ENCODE assay signal across 10 cellular contexts in genomic region chr3:176919836-176920760, GRCh38.
A peak's percentile ranks its signal among the peaks of the same experiment; 100 is the strongest.
DNase-seq lines count a peak whose midpoint lies in the region; ATAC-seq and TF ChIP-seq lines count a peak whose summit lies in the region.
"Had no signal": no experiment of that assay in that cellular context is flagged by ENCODE, and none has a peak within 500 bp of the region (broad histone marks: within the 10 kb centered on the region; RNA-seq: fewer than 3 reads in every experiment).

No MANE protein-coding gene starts in this region.

- no peak overlapping the region for H3K4me3 ChIP-seq in coronary artery

- no peak for TF ChIP-seq CTCF in coronary artery (IDR thresholded peaks at IDR 0.05)

- H3K27ac ChIP-seq in substantia nigra (ENCODE audit: low read depth, low read length, poor library complexity, severe bottlenecking) (no peak overlapping the region), coronary artery (no peak overlapping the region)

- ATAC-seq in left colon (peak; percentile 49), SK-N-SH treated with all-trans-retinoic acid at 6 μM for 48 hours (no peak), GM21528 (IDR thresholded peaks at IDR 0.05; ENCODE audit: low FRiP score, unreplicated experiment) (no peak)
- ATAC-seq: right cardiac atrium had no signal

- DNase-seq in COLO668 (lab: John Stamatoyannopoulos, UW; ENCODE audit: unreplicated experiment) (peak; percentile 83), NCI-H146 treated with DMSO at 0.1 percent for 48 hours (lab: John Stamatoyannopoulos, UW; ENCODE audit: unreplicated experiment) (peak; percentile 92), amniotic epithelial cell (ENCODE audit: low read depth) (peak; percentile 68), left colon (peak in 1 of 2 donors; percentile 9), substantia nigra (lab: John Stamatoyannopoulos, UW) (no peak), coronary artery (ENCODE audit: low spot score) (no peak)
- DNase-seq: activated CD4-positive, alpha-beta T cell treated with anti-CD3 and anti-CD28 coated beads for 4 hours; right cardiac atrium had no signal

- intact Hi-C loops in left colon (cut with DNase I, micrococcal nuclease) = no loop called here

TF ChIP-seq in SK-N-SH treated with all-trans-retinoic acid at 6 μM for 48 hours, 23 proteins besides CTCF, POLR2A, EP300 and RAD21:
- TF ChIP-seq CREB5 (CRISPR knock-in tag; IDR thresholded peaks at IDR 0.05; ENCODE audit: low read depth) (no peak), PPARA (CRISPR knock-in tag; IDR thresholded peaks at IDR 0.05; ENCODE audit: borderline replicate concordance) (no peak), RARB (CRISPR knock-in tag; IDR thresholded peaks at IDR 0.05) (no peak), ESRRG (CRISPR knock-in tag; IDR thresholded peaks at IDR 0.05) (no peak), ZFP30 (CRISPR knock-in tag; IDR thresholded peaks at IDR 0.05) (no peak), ZNF565 (CRISPR knock-in tag; conservative IDR thresholded peaks at IDR 0.05; ENCODE audit: low read depth) (no peak), PATZ1 (CRISPR knock-in tag; IDR thresholded peaks at IDR 0.05; ENCODE audit: borderline replicate concordance) (no peak), OSR1 (CRISPR knock-in tag; IDR thresholded peaks at IDR 0.05) (no peak), TSHZ2 (CRISPR knock-in tag; IDR thresholded peaks at IDR 0.05) (no peak), POU6F1 (CRISPR knock-in tag; IDR thresholded peaks at IDR 0.05; ENCODE audit: borderline replicate concordance, low read depth) (no peak), TOX (CRISPR knock-in tag; IDR thresholded peaks at IDR 0.05; ENCODE audit: borderline replicate concordance) (no peak), ZC3H10 (CRISPR knock-in tag; IDR thresholded peaks at IDR 0.05) (no peak), GLIS3 (CRISPR knock-in tag; IDR thresholded peaks at IDR 0.05) (no peak), CSDC2 (CRISPR knock-in tag; IDR thresholded peaks at IDR 0.05) (no peak), ZNF70 (CRISPR knock-in tag; IDR thresholded peaks at IDR 0.05) (no peak), SNAI2 (CRISPR knock-in tag; IDR thresholded peaks at IDR 0.05) (no peak), ZNF8 (CRISPR knock-in tag; IDR thresholded peaks at IDR 0.05) (no peak), TCF4 (CRISPR knock-in tag; IDR thresholded peaks at IDR 0.05; ENCODE audit: borderline replicate concordance) (no peak), ISL1 (CRISPR knock-in tag; IDR thresholded peaks at IDR 0.05) (no peak), BACH2 (CRISPR knock-in tag; IDR thresholded peaks at IDR 0.05; ENCODE audit: borderline replicate concordance) (no peak)

Comparison
In these comparisons a context has a peak if more than half of its experiments do, and no peak if none do; other contexts are left out.
1. DNase-seq: peak in COLO668 (single experiment), NCI-H146 treated with DMSO at 0.1 percent for 48 hours (single experiment) and amniotic epithelial cell (single experiment); none in substantia nigra (0 of 49) and coronary artery (single experiment).